Comparison of ENCODE assay signal across 10 cellular contexts in the genomic region with DNA sequence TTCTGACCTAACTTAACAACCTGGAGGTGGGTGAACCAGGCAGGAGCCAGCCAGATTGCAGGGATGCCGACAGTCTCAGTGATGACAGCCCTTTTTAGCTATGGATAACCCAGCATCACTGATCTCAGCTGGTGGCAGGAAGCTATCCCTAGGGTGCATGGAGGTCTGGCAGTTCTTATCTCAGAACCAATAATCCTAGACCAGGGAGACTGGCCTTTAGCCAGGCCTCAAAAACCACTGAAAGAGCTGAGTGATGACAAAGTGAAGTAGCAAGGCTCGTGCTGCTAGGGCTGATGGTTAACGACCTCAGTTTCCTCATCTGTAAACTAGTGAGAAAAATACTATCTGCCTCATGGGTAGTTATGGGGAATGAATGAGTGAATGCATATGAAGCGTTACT.
DNase-seq lines count a peak whose midpoint lies in the region; ATAC-seq and TF ChIP-seq lines count a peak whose summit lies in the region.
"Had no signal": no experiment of that assay in that cellular context is flagged by ENCODE, and none has a peak within 500 bp of the region (broad histone marks: within the 10 kb centered on the region; RNA-seq: fewer than 3 reads in every experiment).

No MANE protein-coding gene starts in this region.

- no TSS peak for BruUV-seq in Calu3 (replicated peaks; lab: Mats Ljungman, UMichigan)

- no peak overlapping the region for H3K4me3 ChIP-seq in HAP-1

- intact Hi-C loops in Calu3 (cut with micrococcal nuclease; ENCODE audit: unreplicated experiment): loop anchor here (2.0 kb wide), 1 partner anchor 15 kb away; no protein-coding TSS in a partner anchor

- no peak overlapping the region for H3K4me3 Mint-ChIP-seq in Calu3 (ENCODE audit: low read depth, unreplicated experiment)
- peak overlapping the region; percentile 64 for H3K4me3 Mint-ChIP-seq in HFFc6
- peak overlapping the region; percentile 80 to 87 for H3K4me3 Mint-ChIP-seq in activated T-cell treated with anti-CD3 and anti-CD28 coated beads, Interleukin-2, amount 50 U/mL, for 72 hours
- no peak overlapping the region for H3K4me3 Mint-ChIP-seq in mesothelial cell of epicardium

- ATAC-seq in activated T-cell treated with anti-CD3 and anti-CD28 coated beads, Interleukin-2, amount 50 U/mL, for 72 hours (replicated peaks in 1 of 2): peak in 1 of 2 donors; percentile 4

- H3K4me1 ChIP-seq in HAP-1: peaks cover 25% of the 10 kb centered on the region

- no peak for DNase-seq in Calu3
- DNase-seq in HFFc6: no peak
- DNase-seq in activated T-cell treated with anti-CD3 and anti-CD28 coated beads, Interleukin-2, amount 50 U/mL, for 72 hours: peak; percentile 22 to 36
- DNase-seq in mesothelial cell of epicardium (ENCODE audit: low spot score in 2 of 2, unreplicated experiment in 2 of 2): no peak
- DNase-seq in HAP-1 (ENCODE audit: low spot score in 2 of 2): no peak
- no peak for DNase-seq in NCI-H510A (lab: John Stamatoyannopoulos, UW)
- no peak for DNase-seq in cerebellar nuclear complex (lab: John Stamatoyannopoulos, UW)
- DNase-seq: head of caudate nucleus, NCI-H1105, WERI-Rb-1 had no signal

- no peaks in the 10 kb centered on the region for H3K36me3 ChIP-seq in HAP-1 (replicated peaks)

- CTCF ChIA-PET in Calu3 (lab: Charles Lee): interaction anchor here (0.5 to 2.0 kb wide), 6 partner anchors 15 to 214 kb away, joined by 3 to 9 read pairs (median 4); a partner anchor contains a TSS

- H3K27ac Mint-ChIP-seq in Calu3 (ENCODE audit: unreplicated experiment) (peak overlapping the region; percentile 48), HFFc6 (peak overlapping the region; percentile 7), mesothelial cell of epicardium (peak overlapping the region; percentile 47)
- H3K27ac Mint-ChIP-seq in activated T-cell treated with anti-CD3 and anti-CD28 coated beads, Interleukin-2, amount 50 U/mL, for 72 hours: peak overlapping the region; percentile 75

- no peaks in the 10 kb centered on the region for H3K27me3 Mint-ChIP-seq in Calu3 (ENCODE audit: unreplicated experiment)
- H3K27me3 Mint-ChIP-seq in HFFc6 (ENCODE audit: insufficient read depth): peaks cover 3% of the 10 kb centered on the region
- no peaks in the 10 kb centered on the region for H3K27me3 Mint-ChIP-seq in activated T-cell treated with anti-CD3 and anti-CD28 coated beads, Interleukin-2, amount 50 U/mL, for 72 hours (ENCODE audit: low read depth)
- H3K27me3 Mint-ChIP-seq in mesothelial cell of epicardium (ENCODE audit: low read depth): peaks cover 5% of the 10 kb centered on the region

- peaks cover 31% of the 10 kb centered on the region for H3K36me3 Mint-ChIP-seq in Calu3 (ENCODE audit: insufficient read depth, unreplicated experiment)
- peaks cover 6% of the 10 kb centered on the region; the same call in 1 of the 2 replicates for H3K36me3 Mint-ChIP-seq in HFFc6 (ENCODE audit: low read depth)
- peaks cover 0 to 2% of the 10 kb centered on the region in 2 donors for H3K36me3 Mint-ChIP-seq in activated T-cell treated with anti-CD3 and anti-CD28 coated beads, Interleukin-2, amount 50 U/mL, for 72 hours (ENCODE audit: insufficient read depth in 2 of 2)
- no peaks in the 10 kb centered on the region for H3K36me3 Mint-ChIP-seq in mesothelial cell of epicardium

- in situ Hi-C loops in HAP-1 (cut with MboI; ENCODE audit: low sequenced_read_pairs): no loop called here

- H3K27me3 ChIP-seq in HAP-1 (ENCODE audit: low read depth): no peaks in the 10 kb centered on the region

- peaks cover 35% of the 10 kb centered on the region for H3K4me1 Mint-ChIP-seq in Calu3 (ENCODE audit: low read depth, unreplicated experiment)
- peaks cover 45% of the 10 kb centered on the region for H3K4me1 Mint-ChIP-seq in HFFc6 (ENCODE audit: low read depth)
- H3K4me1 Mint-ChIP-seq in activated T-cell treated with anti-CD3 and anti-CD28 coated beads, Interleukin-2, amount 50 U/mL, for 72 hours (ENCODE audit: low read depth): peaks cover 40% of the 10 kb centered on the region
- peaks cover 23% of the 10 kb centered on the region for H3K4me1 Mint-ChIP-seq in mesothelial cell of epicardium

- no peak for TF ChIP-seq CTCF in Calu3 (IDR thresholded peaks at IDR 0.05; ENCODE audit: unreplicated experiment)
- no peak for TF ChIP-seq CTCF in HFFc6 (IDR thresholded peaks at IDR 0.05)
- no peak for TF ChIP-seq CTCF in mesothelial cell of epicardium (IDR thresholded peaks at IDR 0.05; ENCODE audit: unreplicated experiment)

- no peaks in the 10 kb centered on the region for H3K9me3 ChIP-seq in HAP-1

- H3K9me3 Mint-ChIP-seq in Calu3 (ENCODE audit: low read depth, unreplicated experiment): no peaks in the 10 kb centered on the region
- H3K9me3 Mint-ChIP-seq in HFFc6: no peaks in the 10 kb centered on the region
- H3K9me3 Mint-ChIP-seq in activated T-cell treated with anti-CD3 and anti-CD28 coated beads, Interleukin-2, amount 50 U/mL, for 72 hours: no peaks in the 10 kb centered on the region
- H3K9me3 Mint-ChIP-seq in mesothelial cell of epicardium: no peaks in the 10 kb centered on the region

Comparison
In these comparisons a context has a peak if more than half of its experiments do, and no peak if none do; other contexts are left out.
1. DNase-seq: peak in activated T-cell treated with anti-CD3 and anti-CD28 coated beads, Interleukin-2, amount 50 U/mL, for 72 hours (2 of 2); none in Calu3 (single experiment), HFFc6 (single experiment), mesothelial cell of epicardium (0 of 2), HAP-1 (0 of 2), NCI-H510A (single experiment) and cerebellar nuclear complex (0 of 2).
2. H3K27ac Mint-ChIP-seq: peak in every context shown above with its lines; median percentile 75 in activated T-cell treated with anti-CD3 and anti-CD28 coated beads, Interleukin-2, amount 50 U/mL, for 72 hours; 48 in Calu3; 47 in mesothelial cell of epicardium; 7 in HFFc6.
3. H3K4me3 Mint-ChIP-seq: peak in HFFc6 (single experiment) and activated T-cell treated with anti-CD3 and anti-CD28 coated beads, Interleukin-2, amount 50 U/mL, for 72 hours (2 of 2); none in Calu3 (single experiment) and mesothelial cell of epicardium (single experiment).